In the genomic region with DNA sequence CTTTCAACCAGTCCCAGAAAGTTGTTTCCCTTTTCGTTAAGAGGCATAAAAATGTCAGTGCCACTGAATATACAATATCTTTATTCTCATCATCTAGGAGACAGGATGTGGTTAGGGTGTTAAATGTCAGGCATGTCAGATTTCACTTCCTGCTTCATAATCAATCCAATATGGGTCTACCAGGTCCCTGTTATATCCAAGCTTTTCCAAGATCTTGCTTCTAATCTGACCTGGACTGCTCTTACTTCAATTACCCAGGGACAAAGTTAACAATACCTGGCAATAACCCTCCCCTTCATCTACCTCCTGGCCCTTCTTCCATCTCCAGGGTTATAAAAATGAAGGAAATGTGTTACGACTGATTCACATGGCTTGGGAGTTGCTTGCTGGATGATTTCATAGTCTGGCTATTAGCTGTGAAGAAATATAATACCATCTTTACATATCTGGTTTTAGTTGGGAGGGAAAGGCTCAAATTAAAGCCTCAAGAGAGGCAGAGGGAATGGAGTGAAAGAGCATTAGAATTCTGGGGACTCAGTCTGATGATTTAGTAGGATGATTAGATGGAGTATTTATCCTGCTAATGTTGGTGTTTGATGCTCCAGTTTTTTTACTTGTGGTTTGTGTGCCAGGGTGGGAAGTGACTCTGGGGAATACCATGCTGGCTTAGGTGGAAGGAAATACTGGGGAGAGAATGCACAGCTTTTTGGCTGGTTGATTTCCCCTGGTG, we compare ENCODE assay signal across 9 cellular contexts.
DNase-seq lines count a peak whose midpoint lies in the region; ATAC-seq and TF ChIP-seq lines count a peak whose summit lies in the region.
"Had no signal": no experiment of that assay in that cellular context is flagged by ENCODE, and none has a peak within 500 bp of the region (broad histone marks: within the 10 kb centered on the region; RNA-seq: fewer than 3 reads in every experiment).

No MANE protein-coding gene starts in this region.

- no peaks in the 10 kb centered on the region for H3K36me3 ChIP-seq in CD4-positive, alpha-beta memory T cell (ENCODE audit: insufficient read depth, low read length)

- H3K4me3 ChIP-seq in CD4-positive, alpha-beta memory T cell (ENCODE audit: low read length in 2 of 2), result peak overlapping the region in 1 of 2 donors; percentile 44
- 0 out of 2 replicates have a peak overlapping the region, but pooled peaks have one; percentile 1 for H3K4me3 ChIP-seq in HFF-Myc (replicated peaks; ENCODE audit: low read depth, low read length)

- peaks cover 69% of the 10 kb centered on the region for H3K4me1 ChIP-seq in CD4-positive, alpha-beta memory T cell (ENCODE audit: insufficient read depth, low read length)

- peaks cover 0 to 3% of the 10 kb centered on the region in 2 donors for H3K36me3 Mint-ChIP-seq in CD4-positive, alpha-beta memory T cell
- no peaks in the 10 kb centered on the region for H3K36me3 Mint-ChIP-seq in T-cell

- peaks cover 49 to 78% (median 65%) of the 10 kb centered on the region in 4 donors for H3K4me1 Mint-ChIP-seq in CD4-positive, alpha-beta memory T cell
- peaks cover 73 to 79% (median 78%) of the 10 kb centered on the region in 3 donors for H3K4me1 Mint-ChIP-seq in T-cell

- CTCF ChIA-PET in CD4-positive, alpha-beta memory T cell (lab: Charles Lee; ENCODE audit: partially characterized antibody), result interaction anchor here (0.9 to 9.1 kb wide), 8 partner anchors 8 to 105 kb away, joined by 3 to 72 read pairs (median 5); no protein-coding TSS in a partner anchor
- CTCF ChIA-PET in T-cell (lab: Charles Lee), result interaction anchor here (0.5 to 1.8 kb wide), 3 partner anchors 9 to 778 kb away, joined by 3 to 4 read pairs (median 4); no protein-coding TSS in a partner anchor

- ATAC-seq in T-cell (replicated peaks in 1 of 4), result peak; percentile 56 to 81 (median 76)
- no peak for ATAC-seq in GM19455 (IDR thresholded peaks at IDR 0.05; ENCODE audit: unreplicated experiment)

- no peaks in the 10 kb centered on the region for H3K27me3 Mint-ChIP-seq in CD4-positive, alpha-beta memory T cell
- no peaks in the 10 kb centered on the region for H3K27me3 Mint-ChIP-seq in T-cell

- H3K27me3 ChIP-seq in CD4-positive, alpha-beta memory T cell (ENCODE audit: insufficient read depth, low read length), result no peaks in the 10 kb centered on the region

- H3K27ac Mint-ChIP-seq in CD4-positive, alpha-beta memory T cell, result peak overlapping the region; percentile 71 to 95 (median 85)
- peak overlapping the region; percentile 93 to 100 for H3K27ac Mint-ChIP-seq in T-cell

- peak overlapping the region; percentile 53 to 83 (median 78) for H3K4me3 Mint-ChIP-seq in CD4-positive, alpha-beta memory T cell
- peak overlapping the region; percentile 58 to 71 (median 62) for H3K4me3 Mint-ChIP-seq in T-cell

- intact Hi-C loops in CD4-positive, alpha-beta memory T cell (cut with micrococcal nuclease), result loop anchor here (5.0 kb wide), 2 partner anchors 34 to 789 kb away; no protein-coding TSS in a partner anchor
- intact Hi-C loops in posterior vena cava (cut with DNase I), result no loop called here

- DNase-seq in CD4-positive, alpha-beta memory T cell, result peak in 4 of 5 donors; percentile 37 to 48 (median 46)
- DNase-seq in HFF-Myc (ENCODE audit: extremely low read depth, low read depth), result peak; percentile 83
- no peak for DNase-seq in T-cell
- DNase-seq in iris pigment epithelial cell (ENCODE audit: low read depth), result peak; percentile 87
- DNase-seq in posterior vena cava (ENCODE audit: low spot score), result no peak
- DNase-seq in HK-2 (ENCODE audit: unreplicated experiment), result no peak
- no peak for DNase-seq in UCSD-AML1 (lab: John Stamatoyannopoulos, UW; ENCODE audit: unreplicated experiment)
- DNase-seq: retina had no signal

- H3K9me3 Mint-ChIP-seq in CD4-positive, alpha-beta memory T cell, result no peaks in the 10 kb centered on the region
- H3K9me3 Mint-ChIP-seq in T-cell, result no peaks in the 10 kb centered on the region

- peak overlapping the region; percentile 52 for H3K27ac ChIP-seq in CD4-positive, alpha-beta memory T cell (ENCODE audit: low read depth, low read length)

- H3K9me3 ChIP-seq in CD4-positive, alpha-beta memory T cell (ENCODE audit: control insufficient read depth in 1 of 2, low read length in 2 of 2), result no peaks in the 10 kb centered on the region

- POLR2A ChIA-PET in CD4-positive, alpha-beta memory T cell (lab: Charles Lee; ENCODE audit: partially characterized antibody), result interaction anchor here (0.5 to 13.3 kb wide), 4 partner anchors 9 to 369 kb away, joined by 3 to 208 read pairs (median 7); no protein-coding TSS in a partner anchor
- POLR2A ChIA-PET in T-cell (lab: Charles Lee), result interaction anchor here (0.6 to 1.1 kb wide), 3 partner anchors 14 to 690 kb away, joined by 3 read pairs; no protein-coding TSS in a partner anchor

- no peak for TF ChIP-seq CTCF in HFF-Myc (IDR thresholded peaks at IDR 0.05; ENCODE audit: low read depth, low read length, missing control alignments)

Comparison
In these comparisons a context has a peak if more than half of its experiments do, and no peak if none do; other contexts are left out.
1. DNase-seq: peak in CD4-positive, alpha-beta memory T cell (4 of 5), HFF-Myc (single experiment) and iris pigment epithelial cell (single experiment); none in T-cell (0 of 34), posterior vena cava (single experiment), HK-2 (single experiment) and UCSD-AML1 (single experiment).